Comparison of ENCODE assay signal across 17 cellular contexts in genomic region chr5:113166285-113166684, GRCh38.
DNase-seq lines count a peak whose midpoint lies in the region; ATAC-seq, FAIRE-seq and TF ChIP-seq lines count a peak whose summit lies in the region.
"Had no signal": no experiment of that assay in that cellular context is flagged by ENCODE, and none has a peak within 500 bp of the region (broad histone marks: within the 10 kb centered on the region; RNA-seq: fewer than 3 reads in every experiment).

No MANE protein-coding gene starts in this region.

- H3K4me3 ChIP-seq in ACC112 (ENCODE audit: low read depth, low read length) (no peak overlapping the region), mammary epithelial cell (replicated peaks in 1 of 3; ENCODE audit: insufficient read depth in 1 of 3, low read depth in 2 of 3, low read length in 3 of 3) (no peak overlapping the region), tibial artery (no peak overlapping the region)
- H3K4me3 ChIP-seq: ascending aorta had no signal

- FAIRE-seq in GM12891 (lab: Jason Lieb, UNC), result no peak
- FAIRE-seq: H1 had no signal

- intact Hi-C loops in mammary epithelial cell (cut with micrococcal nuclease) (loop anchor here (2.0 kb wide), 2 partner anchors 39 to 43 kb away; no protein-coding TSS in a partner anchor), left ventricle myocardium superior (cut with micrococcal nuclease) (no loop called here), tibial artery (cut with DNase I; ENCODE audit: low total_unique reads) (no loop called here)

- H3K9ac ChIP-seq in mammary epithelial cell (ENCODE audit: insufficient read depth, low read length), result no peak overlapping the region

- peak overlapping the region; percentile 63 for H3K4me2 ChIP-seq in mammary epithelial cell (ENCODE audit: insufficient read depth, low read depth, low read length)

- WGBS in mammary epithelial cell (ENCODE audit: low coverage, missing lambda C conversion rate), result 86% methylated on average over 4 of the region's 4 CpGs

- H3K27ac ChIP-seq in ACC112 (ENCODE audit: low read depth, low read length) (peak overlapping the region; percentile 55), mammary epithelial cell (ENCODE audit: insufficient read depth, low read depth, low read length) (peak overlapping the region; percentile 74), tibial artery (no peak overlapping the region)
- H3K27ac ChIP-seq: ascending aorta had no signal

- H3K9me3 ChIP-seq in mammary epithelial cell (replicated peaks; ENCODE audit: insufficient read depth, low read length), result no peaks in the 10 kb centered on the region
- no peaks in the 10 kb centered on the region for H3K9me3 ChIP-seq in tibial artery
- H3K9me3 ChIP-seq: ascending aorta had no signal

- H2AFZ ChIP-seq in ACC112 (ENCODE audit: low read length, unreplicated experiment), result no peak overlapping the region
- no peak overlapping the region for H2AFZ ChIP-seq in mammary epithelial cell (ENCODE audit: low read depth, low read length)

- H3K4me1 ChIP-seq in ACC112 (ENCODE audit: control insufficient read depth, insufficient read depth, low read length, unreplicated experiment) (peaks cover 37% of the 10 kb centered on the region), mammary epithelial cell (ENCODE audit: insufficient read depth, low read length) (peaks cover 81% of the 10 kb centered on the region), tibial artery (peaks cover 0 to 6% (median 2%) of the 10 kb centered on the region in 4 donors)

- in situ Hi-C loops in mammary epithelial cell (cut with MboI; ENCODE audit: low sequenced_read_pairs in 2 of 2), result no loop called here

- H3K79me2 ChIP-seq in ACC112 (ENCODE audit: control insufficient read depth, insufficient read depth, low read length, unreplicated experiment), result no peaks in the 10 kb centered on the region
- peaks cover 37% of the 10 kb centered on the region for H3K79me2 ChIP-seq in mammary epithelial cell (ENCODE audit: insufficient read depth, low read length)

- ATAC-seq in left ventricle myocardium superior (peak; percentile 65), HG03039 (IDR thresholded peaks at IDR 0.05; ENCODE audit: unreplicated experiment) (no peak)
- ATAC-seq: natural killer cell had no signal

- CTCF ChIA-PET in mammary epithelial cell (lab: Charles Lee; ENCODE audit: low non-redundant PET), result no interaction called here

- no peaks in the 10 kb centered on the region for H4K20me1 ChIP-seq in mammary epithelial cell (ENCODE audit: insufficient read depth, low read length)

- no peak for TF ChIP-seq CTCF in mammary epithelial cell (conservative IDR thresholded peaks at IDR 0.05 in 1 of 2, IDR thresholded peaks at IDR 0.05 in 1 of 2; ENCODE audit: extremely low read depth in 1 of 2, insufficient read depth in 1 of 2, low read depth in 1 of 2, low read length in 2 of 2)
- TF ChIP-seq CTCF in tibial artery (IDR thresholded peaks at IDR 0.05), result no peak

- BruUV-seq in mammary epithelial cell (replicated peaks; lab: Mats Ljungman, UMichigan), result no TSS peak

- no peak for TF ChIP-seq POLR2A in GM12891 (IDR thresholded peaks at IDR 0.05; ENCODE audit: low read depth, low read length)

- no peaks in the 10 kb centered on the region for H3K27me3 ChIP-seq in ACC112 (ENCODE audit: insufficient read depth, low read length)
- no peaks in the 10 kb centered on the region for H3K27me3 ChIP-seq in mammary epithelial cell (ENCODE audit: insufficient read depth, low read length)
- no peaks in the 10 kb centered on the region for H3K27me3 ChIP-seq in tibial artery
- H3K27me3 ChIP-seq: ascending aorta had no signal

- no peaks in the 10 kb centered on the region for H3K36me3 ChIP-seq in ACC112 (ENCODE audit: insufficient read depth, low read length)
- no peaks in the 10 kb centered on the region for H3K36me3 ChIP-seq in mammary epithelial cell (ENCODE audit: insufficient read depth, low read length)
- H3K36me3 ChIP-seq in tibial artery, result no peaks in the 10 kb centered on the region
- H3K36me3 ChIP-seq: ascending aorta had no signal

- peak; percentile 89 for DNase-seq in HCEC 1CT
- DNase-seq in mammary epithelial cell, result no peak
- no peak for DNase-seq in left ventricle myocardium superior
- no peak for DNase-seq in tibial artery
- DNase-seq in GM12891 (ENCODE audit: insufficient read length, low spot score), result no peak
- DNase-seq in NCI-H187 (lab: John Stamatoyannopoulos, UW), result no peak
- DNase-seq: activated gamma-delta T cell treated with Interleukin-2 at 50 U/mL for 16 hours; COR-L47; GF-D8; natural killer cell; NCI-H146; SHP77 treated with DMSO at 0.1 percent for 48 hours; stimulated activated CD4-positive, alpha-beta T cell treated with anti-CD3 and anti-CD28 coated beads, Interleukin-2, amount 100 ng/mL, for 24 hours had no signal

- dilution Hi-C loops in mammary epithelial cell (cut with HindIII; ENCODE audit: low sequenced_read_pairs), result no loop called here

TF ChIP-seq in GM12891, 5 proteins besides CTCF, POLR2A, EP300 and RAD21:
- TF ChIP-seq PAX5 (IDR thresholded peaks at IDR 0.05; ENCODE audit: insufficient read depth, low read length, severe bottlenecking) (no peak), TAF1 (IDR thresholded peaks at IDR 0.05; ENCODE audit: low read depth, low read length) (no peak), POLR2AphosphoS5 (IDR thresholded peaks at IDR 0.05; ENCODE audit: low read depth, low read length) (no peak), POU2F2 (IDR thresholded peaks at IDR 0.05; ENCODE audit: low read depth, low read length) (no peak), SPI1 (IDR thresholded peaks at IDR 0.05; ENCODE audit: low read depth, low read length) (no peak)

Comparison
In these comparisons a context has a peak if more than half of its experiments do, and no peak if none do; other contexts are left out.
1. H3K27ac ChIP-seq: peak in ACC112 (single experiment) and mammary epithelial cell (single experiment); none in tibial artery (0 of 2).